ENCODE assay signal across 8 cellular contexts in genomic region chr15:75201609-75202250, GRCh38. TPM values are rescaled to one million over a fixed set of nuclear protein-coding genes. Genes with fewer than 3 reads are reported as not detected.
DNase-seq lines count a peak whose midpoint lies in the region; ATAC-seq and TF ChIP-seq lines count a peak whose summit lies in the region.

C15orf39 (plus strand) TSS chr15:75201882; CDS start chr15:75206049, 4,167 bp downstream.

- H3K4me3 ChIP-seq in upper lobe of left lung = peak within 1 kb of the TSS; percentile 82 to 95 (median 88)

- in situ Hi-C loops in KBM-7 (cut with MboI; ENCODE audit: low pct_unique_long_range_greater_than_20kb, low sequenced_read_pairs) = no loop called here

- peak; percentile 96 to 100 (median 99) for TF ChIP-seq CTCF in upper lobe of left lung (IDR thresholded peaks at IDR 0.05)

- peak; percentile 50 to 99 (median 91) for TF ChIP-seq POLR2A in upper lobe of left lung (IDR thresholded peaks at IDR 0.05)

- peaks cover 34 to 61% (median 39%) of the 10 kb centered on the region in 4 donors for H3K4me1 ChIP-seq in upper lobe of left lung

- TF ChIP-seq EP300 in upper lobe of left lung (IDR thresholded peaks at IDR 0.05) = peak in 1 of 4 donors; percentile 17

- intact Hi-C loops in Right ventricle myocardium superior (cut with DNase I) = loop anchor here (10.0 kb wide), 1 partner anchor 247 kb away; the partner anchor contains the start of gene RPP25

- DNase-seq in ELF-1 (ENCODE audit: low read depth, low spot score) (peak; percentile 82), KBM-7 (peak; percentile 92), SW480 (ENCODE audit: low spot score) (peak; percentile 64), Right ventricle myocardium superior (peak; percentile 87), pons (ENCODE audit: low spot score) (peak; percentile 54), upper lobe of left lung (peak; percentile 82 to 96)
- DNase-seq in activated naive CD8-positive, alpha-beta T cell treated with anti-CD3 and anti-CD28 coated beads, Interleukin-2, amount 50 U/mL, for 16 hours (ENCODE audit: low read depth, low spot score) = peak; percentile 58

- H3K36me3 ChIP-seq in upper lobe of left lung = peaks cover 0 to 11% (median 8%) of the 10 kb centered on the region in 4 donors

- peak within 1 kb of the TSS; percentile 97 to 99 (median 98) for H3K27ac ChIP-seq in upper lobe of left lung

- no peaks in the 10 kb centered on the region for H3K9me3 ChIP-seq in upper lobe of left lung

- ATAC-seq in GM21529 (IDR thresholded peaks at IDR 0.05; ENCODE audit: unreplicated experiment) (peak; percentile 39), Right ventricle myocardium superior (ENCODE audit: poor library complexity) (peak; percentile 84), upper lobe of left lung (ENCODE audit: low FRiP score in 2 of 2) (peak; percentile 78 to 89)

- WGBS in upper lobe of left lung, 2 donors = 0% methylated on average over 33 of the region's 84 CpGs; no CpG with 5 or more reads in 1 of the 2 donors

- no peaks in the 10 kb centered on the region for H3K27me3 ChIP-seq in upper lobe of left lung

RNA-seq across cellular contexts. Expression of gene C15orf39, which starts in this region (rescaled TPM):
- 15.8 TPM for total RNA-seq in Right ventricle myocardium superior
- total RNA-seq in upper lobe of left lung = 10 to 100 TPM; 25.4 to 44.6 (median 37.5) TPM

Comparison
In these comparisons a context has a peak if more than half of its experiments do, and no peak if none do; other contexts are left out.
1. Peak in every context shown above with its lines: DNase-seq, ATAC-seq, H3K4me3 ChIP-seq and H3K27ac ChIP-seq.